ENCODE assay signal across 22 cellular contexts in the genomic region with DNA sequence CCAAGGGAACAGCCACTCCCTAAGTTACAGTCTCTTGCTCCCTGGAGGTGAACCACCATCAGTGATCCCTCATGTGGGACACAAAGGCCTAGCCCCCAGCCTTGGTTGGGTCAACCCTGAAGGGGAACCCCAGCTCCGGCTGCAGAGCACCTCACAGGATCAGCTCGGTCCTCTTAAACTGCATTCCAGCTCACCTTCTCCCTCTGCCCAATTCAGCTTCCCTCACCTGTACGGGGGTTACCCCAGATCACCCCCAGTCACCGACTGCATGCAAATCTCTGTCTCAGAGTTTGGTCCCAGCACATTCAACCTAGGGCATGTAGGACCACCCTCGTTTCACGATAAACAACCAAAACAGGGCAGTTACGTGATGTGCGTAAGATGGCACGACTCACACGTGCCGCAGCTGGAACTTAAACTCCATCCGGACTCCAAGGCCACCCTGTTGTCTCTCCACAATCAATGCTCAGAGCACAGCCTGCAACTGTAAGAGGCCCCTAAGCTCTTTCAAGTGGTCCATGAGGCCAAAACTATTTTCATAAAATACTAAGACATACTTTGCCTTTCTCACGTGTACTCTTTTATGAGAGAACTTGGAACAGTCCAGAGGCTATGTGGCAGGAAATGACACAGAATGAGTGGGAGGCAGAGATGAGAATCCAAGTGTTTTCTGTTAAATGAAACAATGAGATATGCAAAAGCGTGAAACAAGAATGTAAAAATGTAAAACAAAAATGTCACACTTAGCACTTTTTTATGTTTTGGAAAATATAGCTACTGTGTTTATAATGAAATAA.
"Had no signal": no experiment of that assay in that cellular context is flagged by ENCODE, and none has a peak within 500 bp of the region (broad histone marks: within the 10 kb centered on the region; RNA-seq: fewer than 3 reads in every experiment).

No MANE protein-coding gene starts in this region.

- H3K27me3 Mint-ChIP-seq: naive B cell had no signal

- DNase-seq: activated CD4-positive, alpha-beta T cell treated with anti-CD3 and anti-CD28 coated beads for 48 hours; activated gamma-delta T cell treated with Interleukin-2 at 50 U/mL for 16 hours; activated naive CD8-positive, alpha-beta T cell treated with anti-CD3 and anti-CD28 coated beads, Interleukin-2, amount 10 ng/mL, durations not matched to agents 7 days and 5 days; activated T-cell treated with anti-CD3 and anti-CD28 coated beads, Interleukin-2, amount 50 U/mL, for 48 hours; anterior cingulate cortex; cortex of kidney; effector memory CD8-positive, alpha-beta T cell; erythroblast; lower lobe of right lung; midbrain; naive B cell; sigmoid colon; stimulated activated CD4-positive, alpha-beta T cell treated with anti-CD3 and anti-CD28 coated beads, Interleukin-12 subunit alpha, Interleukin-12 subunit beta, amount 100 ng/mL, for 4 hours; stimulated activated CD4-positive, alpha-beta T cell treated with anti-CD3 and anti-CD28 coated beads, Interleukin-2, amount 100 ng/mL, for 48 hours; stimulated activated naive CD4-positive, alpha-beta T cell treated with Interleukin-2 at 50 U/mL for 16 hours had no signal

- H3K4me1 Mint-ChIP-seq: activated naive CD8-positive, alpha-beta T cell treated with anti-CD3 and anti-CD28 coated beads, Interleukin-2, amount 10 ng/mL, durations not matched to agents 7 days and 5 days; naive B cell had no signal

- ATAC-seq: effector memory CD8-positive, alpha-beta T cell; lower lobe of right lung had no signal

- H3K4me1 ChIP-seq: lower lobe of right lung, prostate gland, sigmoid colon, suprapubic skin had no signal

- H3K27ac Mint-ChIP-seq: activated naive CD8-positive, alpha-beta T cell treated with anti-CD3 and anti-CD28 coated beads, Interleukin-2, amount 10 ng/mL, durations not matched to agents 7 days and 5 days; effector memory CD8-positive, alpha-beta T cell; naive B cell; T-helper 1 cell treated with Interleukin-12 subunit alpha and Interleukin-12 subunit beta and Interleukin-4 antibody, amounts not matched to agents 30 μg/mL and 1 μg/mL, for 36 hours; type B pancreatic cell; WTC11 had no signal

- H3K9me3 ChIP-seq: prostate gland had no signal

- H3K27me3 ChIP-seq: cardiac muscle cell, neutrophil, sigmoid colon, suprapubic skin had no signal

- H3K27ac ChIP-seq: cardiac muscle cell, lower lobe of right lung, neutrophil, prostate gland, sigmoid colon, suprapubic skin had no signal

- H3K36me3 ChIP-seq: cardiac muscle cell, lower lobe of right lung, neutrophil, prostate gland, sigmoid colon, suprapubic skin had no signal

- H3K4me3 Mint-ChIP-seq: activated naive CD8-positive, alpha-beta T cell treated with anti-CD3 and anti-CD28 coated beads, Interleukin-2, amount 10 ng/mL, durations not matched to agents 7 days and 5 days; effector memory CD8-positive, alpha-beta T cell; naive B cell; T-helper 1 cell treated with Interleukin-12 subunit alpha and Interleukin-12 subunit beta and Interleukin-4 antibody, amounts not matched to agents 30 μg/mL and 1 μg/mL, for 36 hours; type B pancreatic cell; WTC11 had no signal

- H3K36me3 Mint-ChIP-seq: activated naive CD8-positive, alpha-beta T cell treated with anti-CD3 and anti-CD28 coated beads, Interleukin-2, amount 10 ng/mL, durations not matched to agents 7 days and 5 days; naive B cell; type B pancreatic cell had no signal

- H3K4me3 ChIP-seq: cardiac muscle cell, lower lobe of right lung, prostate gland, sigmoid colon, suprapubic skin had no signal
